In the genomic region with DNA sequence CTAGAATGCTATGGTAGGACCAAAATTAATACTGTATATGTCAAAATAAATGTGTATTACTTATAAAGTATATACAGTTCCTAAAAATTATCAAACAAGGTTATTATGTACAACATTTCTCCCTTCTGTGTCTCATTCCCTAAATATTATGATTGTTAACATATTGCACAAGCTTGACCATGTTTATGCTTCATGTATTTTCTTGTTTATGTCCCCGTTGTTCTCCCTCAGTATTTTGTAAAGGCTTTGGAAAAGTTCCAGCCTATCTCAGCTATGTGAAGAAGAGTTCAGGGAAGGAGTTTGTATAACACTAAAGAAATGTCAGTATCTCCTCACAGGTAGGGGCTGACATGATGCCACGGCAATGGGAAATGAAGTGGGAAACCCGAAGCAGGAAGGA, we compare ENCODE assay signal across 2 cellular contexts.
TF ChIP-seq lines count a peak whose summit lies in the region.

No MANE protein-coding gene starts in this region.

TF ChIP-seq in SK-N-SH, 30 proteins besides CTCF, POLR2A, EP300 and RAD21:
- TF ChIP-seq RXRA (IDR thresholded peaks at IDR 0.05; ENCODE audit: borderline replicate concordance, low read depth) (no peak), EZH2phosphoT487 (IDR thresholded peaks at IDR 0.05; ENCODE audit: borderline replicate concordance, low read depth) (no peak), SIN3A (IDR thresholded peaks at IDR 0.05; ENCODE audit: borderline replicate concordance, low read depth, low read length) (no peak)

TF ChIP-seq in SK-N-SH treated with all-trans-retinoic acid at 6 μM for 48 hours, 23 proteins besides CTCF, POLR2A, EP300 and RAD21 (continued from another document):
- no peak for TF ChIP-seq RARB (CRISPR knock-in tag; IDR thresholded peaks at IDR 0.05)
- no peak for TF ChIP-seq PATZ1 (CRISPR knock-in tag; IDR thresholded peaks at IDR 0.05; ENCODE audit: borderline replicate concordance)
- TF ChIP-seq ARNTL (CRISPR knock-in tag; IDR thresholded peaks at IDR 0.05; ENCODE audit: borderline replicate concordance, low read depth), result no peak
- TF ChIP-seq TOX (CRISPR knock-in tag; IDR thresholded peaks at IDR 0.05; ENCODE audit: borderline replicate concordance), result no peak
- no peak for TF ChIP-seq TCF4 (CRISPR knock-in tag; IDR thresholded peaks at IDR 0.05; ENCODE audit: borderline replicate concordance)
- TF ChIP-seq, protein P1, sequence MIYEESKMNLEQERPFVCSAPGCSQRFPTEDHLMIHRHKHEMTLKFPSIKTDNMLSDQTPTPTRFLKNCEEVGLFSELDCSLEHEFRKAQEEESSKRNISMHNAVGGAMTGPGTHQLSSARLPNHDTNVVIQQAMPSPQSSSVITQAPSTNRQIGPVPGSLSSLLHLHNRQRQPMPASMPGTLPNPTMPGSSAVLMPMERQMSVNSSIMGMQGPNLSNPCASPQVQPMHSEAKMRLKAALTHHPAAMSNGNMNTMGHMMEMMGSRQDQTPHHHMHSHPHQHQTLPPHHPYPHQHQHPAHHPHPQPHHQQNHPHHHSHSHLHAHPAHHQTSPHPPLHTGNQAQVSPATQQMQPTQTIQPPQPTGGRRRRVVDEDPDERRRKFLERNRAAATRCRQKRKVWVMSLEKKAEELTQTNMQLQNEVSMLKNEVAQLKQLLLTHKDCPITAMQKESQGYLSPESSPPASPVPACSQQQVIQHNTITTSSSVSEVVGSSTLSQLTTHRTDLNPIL (CRISPR knock-in tag; IDR thresholded peaks at IDR 0.05; ENCODE audit: low read depth), result no peak
- TF ChIP-seq ZC3H10 (CRISPR knock-in tag; IDR thresholded peaks at IDR 0.05), result no peak
- no peak for TF ChIP-seq CSDC2 (CRISPR knock-in tag; IDR thresholded peaks at IDR 0.05)
